8 cellular contexts compared by ENCODE assay signal in the genomic region with DNA sequence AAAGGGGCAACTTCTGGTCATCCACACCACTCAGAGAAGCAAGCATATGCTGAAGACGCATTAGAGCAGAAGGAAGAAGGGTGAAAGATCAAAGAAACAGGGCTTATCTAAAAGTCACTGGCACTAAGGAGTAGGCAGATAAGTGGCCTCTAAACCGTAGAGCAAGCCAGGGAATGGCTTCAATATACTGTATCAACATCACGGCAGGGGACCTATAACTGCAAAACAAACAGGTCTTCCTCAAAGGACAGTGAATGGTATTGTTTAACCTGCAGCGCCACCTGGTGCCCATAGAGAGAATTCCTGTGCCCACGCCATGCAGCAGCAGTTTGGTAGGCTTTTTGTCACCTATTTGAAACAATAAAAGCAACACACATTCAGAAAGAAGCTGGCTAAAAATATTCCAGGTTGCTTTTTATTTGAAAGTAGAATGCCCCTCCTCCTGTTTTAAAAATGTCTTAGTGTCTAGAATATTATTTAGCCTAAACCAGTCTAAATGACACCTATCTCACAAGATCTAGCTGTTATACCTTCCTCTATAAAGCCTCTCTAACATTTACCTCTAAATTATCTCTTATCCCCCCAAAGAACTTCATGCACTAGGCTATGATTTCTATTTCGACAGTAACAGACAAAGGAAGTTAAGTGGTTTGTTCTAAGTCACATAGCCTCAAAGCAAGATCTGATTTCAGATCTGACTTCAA. TPM values are rescaled to one million over a fixed set of nuclear protein-coding genes. Genes with fewer than 3 reads are reported as not detected.
DNase-seq lines count a peak whose midpoint lies in the region; ATAC-seq, FAIRE-seq and TF ChIP-seq lines count a peak whose summit lies in the region.

No MANE protein-coding gene starts in this region.

- no peak overlapping the region for H3K27ac Mint-ChIP-seq in glutamatergic neuron (ENCODE audit: unreplicated experiment)

- H3K27me3 ChIP-seq in SJCRH30 = no peaks in the 10 kb centered on the region
- H3K27me3 ChIP-seq in pancreas = no peaks in the 10 kb centered on the region
- no peaks in the 10 kb centered on the region for H3K27me3 ChIP-seq in vagina

- H3K27ac ChIP-seq in SJCRH30 (no peak overlapping the region), pancreas (no peak overlapping the region), vagina (no peak overlapping the region)

- DNase-seq in Daoy (ENCODE audit: low read depth) (peak; percentile 63), LoVo (ENCODE audit: low spot score) (peak; percentile 53), SJCRH30 (peak; percentile 46 to 83), glutamatergic neuron (peak; percentile 82), pancreas (peak in 5 of 6 donors; percentile 33 to 78 (median 62)), vagina (ENCODE audit: extremely low spot score in 2 of 2) (no peak)
- DNase-seq in activated naive CD4-positive, alpha-beta T cell treated with Interleukin-2 at 50 U/mL for 16 hours = peak; percentile 75

- peaks cover 3% of the 10 kb centered on the region for H3K4me1 Mint-ChIP-seq in glutamatergic neuron (ENCODE audit: low read depth, unreplicated experiment)

- H3K4me1 ChIP-seq in SJCRH30 (no peaks in the 10 kb centered on the region), pancreas (peaks cover 0 to 9% (median 3%) of the 10 kb centered on the region in 3 donors), vagina (peaks cover 28% of the 10 kb centered on the region)

- no peak overlapping the region for H3K4me3 Mint-ChIP-seq in glutamatergic neuron (ENCODE audit: unreplicated experiment)

- peak; percentile 43 for FAIRE-seq in pancreas (lab: Jason Lieb, UNC)

- TF ChIP-seq POLR2A in vagina (IDR thresholded peaks at IDR 0.05) = no peak

- H3K4me3 ChIP-seq in SJCRH30 (no peak overlapping the region), pancreas (no peak overlapping the region), vagina (no peak overlapping the region)

- TF ChIP-seq CTCF in glutamatergic neuron (IDR thresholded peaks at IDR 0.05; ENCODE audit: partially characterized antibody, unreplicated experiment) = peak; percentile 88
- TF ChIP-seq CTCF in pancreas (IDR thresholded peaks at IDR 0.05) = peak; percentile 70 to 84 (median 80)
- TF ChIP-seq CTCF in vagina (IDR thresholded peaks at IDR 0.05) = peak; percentile 77 to 80 (median 77)

- ATAC-seq in GM21786 (IDR thresholded peaks at IDR 0.05; ENCODE audit: unreplicated experiment) (peak; percentile 99), pancreas (peak; percentile 58 to 88 (median 81))

- H3K27me3 Mint-ChIP-seq in glutamatergic neuron (ENCODE audit: unreplicated experiment) = no peaks in the 10 kb centered on the region

- 23 to 26% methylated on average over 6 of the region's 6 CpGs for WGBS in pancreas, 2 donors

- peaks cover 6% of the 10 kb centered on the region for H3K9me3 Mint-ChIP-seq in glutamatergic neuron (ENCODE audit: unreplicated experiment)

- peaks cover 9% of the 10 kb centered on the region for H3K36me3 Mint-ChIP-seq in glutamatergic neuron (ENCODE audit: unreplicated experiment)

- H3K36me3 ChIP-seq in SJCRH30 (peaks cover 18% of the 10 kb centered on the region), pancreas (peaks cover 0 to 12% (median 3%) of the 10 kb centered on the region in 3 donors), vagina (peaks cover 0 to 28% of the 10 kb centered on the region in 2 donors)

- H3K9me3 ChIP-seq in SJCRH30 (replicated peaks) (no peaks in the 10 kb centered on the region), pancreas (no peaks in the 10 kb centered on the region), vagina (no peaks in the 10 kb centered on the region)

- intact Hi-C loops in pancreas (cut with DNase I) (no loop called here), vagina (cut with DNase I) (loop anchor here (1.0 kb wide), 1 partner anchor 465 kb away; no protein-coding TSS in a partner anchor)

RNA-seq across cellular contexts. Expression of a gene that starts 21.8 kb away (rescaled TPM):
- total RNA-seq in Daoy (2014; rRNA removed; shearing (Covaris generic)) = 33.1 and 43.3 TPM in 2 replicates
- 34.6 and 36.6 TPM in 2 replicates for total RNA-seq in SJCRH30 (2014; rRNA removed; shearing (Covaris generic))
- 65.5 TPM for total RNA-seq in glutamatergic neuron (ENCODE audit: unreplicated experiment)
- total RNA-seq in pancreas = 10 to 100 TPM; 20.8 to 37.2 (median 24.5) TPM
- 10 to 100 TPM; 11.7 to 21.3 TPM for polyA plus RNA-seq in pancreas
- 67.5 TPM for total RNA-seq in vagina

Comparison
In these comparisons a context has a peak if more than half of its experiments do, and no peak if none do; other contexts are left out.
1. DNase-seq: peak in Daoy (single experiment), LoVo (single experiment), SJCRH30 (2 of 2), activated naive CD4-positive, alpha-beta T cell treated with Interleukin-2 at 50 U/mL for 16 hours (single experiment), glutamatergic neuron (single experiment) and pancreas (5 of 6); none in vagina (0 of 2).
2. Peak in every context shown above with its lines, with median percentiles within 50 percentile points of each other: CTCF ChIP-seq.